8 cellular contexts compared by ENCODE assay signal in the genomic region with DNA sequence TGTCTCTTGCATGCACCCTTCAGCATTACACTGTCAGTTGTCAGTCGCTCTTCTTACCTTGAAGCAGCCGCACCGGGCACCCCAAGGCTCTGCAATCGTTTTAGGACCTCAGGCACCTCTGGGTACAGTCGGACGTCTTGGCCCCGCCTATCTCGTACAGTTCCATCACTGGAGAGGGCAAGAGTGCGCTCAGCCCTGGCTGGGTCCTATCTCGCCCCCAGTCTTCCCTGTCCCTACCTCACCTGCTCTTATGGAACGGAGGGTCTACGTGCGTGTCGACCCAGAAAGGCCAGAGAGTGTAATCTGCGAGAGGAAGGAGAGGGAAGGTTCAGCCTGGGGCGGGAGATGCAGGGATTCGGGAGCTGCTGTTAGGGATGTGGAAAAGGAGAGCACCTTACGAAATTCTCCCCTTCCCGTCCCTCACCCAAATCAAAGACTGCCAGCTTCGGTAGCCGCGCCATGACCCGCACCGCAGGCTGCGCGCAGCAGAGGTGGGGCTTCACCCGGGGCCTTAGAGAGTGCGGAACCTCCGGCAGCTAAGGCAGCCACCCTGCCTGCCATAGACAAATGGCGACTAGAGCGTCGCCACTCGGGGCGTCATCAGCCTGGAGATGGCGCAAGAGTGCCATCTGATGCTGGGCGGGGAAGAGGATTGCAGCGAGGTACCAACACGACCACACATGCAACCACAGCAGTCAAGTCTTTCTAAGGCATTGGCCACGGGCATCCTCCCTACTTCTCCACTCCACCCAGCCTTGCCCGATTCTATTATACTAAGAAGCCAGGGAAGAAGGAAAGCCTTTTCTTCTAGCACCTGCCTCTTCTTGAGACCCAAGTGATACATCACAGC. TPM values are rescaled to one million over a fixed set of nuclear protein-coding genes. Genes with fewer than 3 reads are reported as not detected.
DNase-seq lines count a peak whose midpoint lies in the region; ATAC-seq and TF ChIP-seq lines count a peak whose summit lies in the region.

A gene (minus strand): TSS at position 572 of the 850 bp plus-strand sequence. CDS start 111 bp downstream, at position 461.

- peak within 1 kb of the TSS; percentile 78 for H2AFZ ChIP-seq in neural progenitor cell (replicated peaks)

- no peaks in the 10 kb centered on the region for H3K9me3 ChIP-seq in RWPE2 (ENCODE audit: severe bottlenecking)
- H3K9me3 ChIP-seq in neural progenitor cell (ENCODE audit: low read depth) = no peaks in the 10 kb centered on the region

- H3K4me1 ChIP-seq in RWPE2 (ENCODE audit: insufficient read depth, poor library complexity, severe bottlenecking) = peaks cover 13% of the 10 kb centered on the region
- peaks cover 3% of the 10 kb centered on the region for H3K4me1 ChIP-seq in neural progenitor cell

- TF ChIP-seq CTCF in LNCAP (IDR thresholded peaks at IDR 0.05) (peak; percentile 70), RWPE2 (IDR thresholded peaks at IDR 0.05; ENCODE audit: poor library complexity, severe bottlenecking) (peak; percentile 91), neural progenitor cell (IDR thresholded peaks at IDR 0.05) (peak; percentile 73)

- H3K27ac ChIP-seq in RWPE2 (ENCODE audit: poor library complexity, severe bottlenecking) (peak within 1 kb of the TSS; percentile 82), neural progenitor cell (no peak within 1 kb of the TSS)

- peak within 1 kb of the TSS; percentile 72 for H3K9ac ChIP-seq in neural progenitor cell

- H3K36me3 ChIP-seq in RWPE2 (ENCODE audit: low read depth) = peaks cover 56% of the 10 kb centered on the region
- no peaks in the 10 kb centered on the region for H3K36me3 ChIP-seq in neural progenitor cell

- peaks cover 6% of the 10 kb centered on the region for H3K36me3 Mint-ChIP-seq in neural progenitor cell

- ATAC-seq in RWPE2 (ENCODE audit: low read depth) = peak; percentile 55

- DNase-seq in ELR (ENCODE audit: low read depth) (peak; percentile 84), GOT3 (lab: John Stamatoyannopoulos, UW) (peak; percentile 8), RWPE2 (ENCODE audit: low spot score) (peak; percentile 83), fibroblast of the conjunctiva (ENCODE audit: low read depth) (peak; percentile 77), neural progenitor cell (ENCODE audit: low spot score) (peak; percentile 94), stromal cell of bone marrow (ENCODE audit: low read depth) (peak; percentile 77)
- DNase-seq in activated T-helper 9 cell treated with anti-CD3 and anti-CD28 coated beads, Interleukin-2, amount 50 U/mL, for 16 hours (ENCODE audit: low read depth) = peak; percentile 77

- H3K27me3 ChIP-seq in RWPE2 (ENCODE audit: insufficient read depth, poor library complexity, severe bottlenecking) = no peaks in the 10 kb centered on the region
- H3K27me3 ChIP-seq in neural progenitor cell = no peaks in the 10 kb centered on the region

- peak within 1 kb of the TSS; percentile 54 for H3K4me3 ChIP-seq in RWPE2 (ENCODE audit: severe bottlenecking)
- H3K4me3 ChIP-seq in neural progenitor cell = peak within 1 kb of the TSS; percentile 78

- H3K27ac Mint-ChIP-seq in neural progenitor cell = peak within 1 kb of the TSS; percentile 8

- peak within 1 kb of the TSS; percentile 86 for H3K4me2 ChIP-seq in neural progenitor cell

- H3K27me3 Mint-ChIP-seq in neural progenitor cell (ENCODE audit: insufficient read depth, low read depth) = peaks cover 2% of the 10 kb centered on the region

- H3K4me3 Mint-ChIP-seq in neural progenitor cell = peak within 1 kb of the TSS; percentile 96

- H3F3A ChIP-seq in neural progenitor cell (ENCODE audit: low read depth) = peaks cover 36% of the 10 kb centered on the region

- H3K9me3 Mint-ChIP-seq in neural progenitor cell = no peaks in the 10 kb centered on the region

- peaks cover 51% of the 10 kb centered on the region for H3K79me2 ChIP-seq in neural progenitor cell (ENCODE audit: low read depth)

- peaks cover 24% of the 10 kb centered on the region for H3K4me1 Mint-ChIP-seq in neural progenitor cell

- peaks cover 20% of the 10 kb centered on the region for H4K20me1 ChIP-seq in neural progenitor cell (ENCODE audit: low read depth)

RNA-seq across cellular contexts. Expression of the gene that starts here (rescaled TPM):
- total RNA-seq in neural progenitor cell (ENCODE audit: low replicate concordance) = 18.3 and 20.1 TPM in 2 replicates

Comparison
In these comparisons a context has a peak if more than half of its experiments do, and no peak if none do; other contexts are left out.
1. DNase-seq: peak in every context shown above with its lines; median percentile 94 in neural progenitor cell; 84 in ELR; 83 in RWPE2; 77 in activated T-helper 9 cell treated with anti-CD3 and anti-CD28 coated beads, Interleukin-2, amount 50 U/mL, for 16 hours; 77 in fibroblast of the conjunctiva; 77 in stromal cell of bone marrow; 8 in GOT3.